ENCODE assay signal across 1 cellular context in the genomic region with DNA sequence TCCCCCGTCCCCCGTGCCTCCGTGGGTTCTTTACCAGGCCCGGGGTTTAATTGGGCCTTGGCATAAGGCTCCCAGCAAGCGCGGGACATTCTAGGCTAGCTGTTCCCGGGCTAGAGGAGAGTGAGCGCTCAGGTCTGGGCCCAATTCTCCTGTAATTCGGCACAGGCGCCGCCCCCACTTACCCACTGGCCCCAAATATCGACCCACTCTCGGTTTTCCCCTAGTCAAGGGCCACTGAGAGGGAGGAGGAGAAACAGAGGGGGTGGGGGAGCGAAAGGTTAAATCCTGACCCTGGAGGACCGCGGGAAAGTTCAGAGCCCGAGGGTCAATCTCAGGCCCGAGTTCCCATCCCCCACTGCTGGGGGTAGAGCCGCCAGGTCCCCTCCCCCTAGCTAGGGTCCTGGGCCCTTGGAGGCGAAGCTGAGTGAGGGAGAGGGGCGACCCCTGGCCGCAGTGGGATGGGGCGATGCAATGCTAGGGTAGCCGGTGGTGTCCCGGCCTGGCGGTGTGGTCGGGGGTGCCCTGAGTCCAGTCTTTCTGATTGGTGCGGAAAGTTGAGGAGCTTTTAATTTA.
TF ChIP-seq lines count a peak whose summit lies in the region.

No MANE protein-coding gene starts in this region.

TF ChIP-seq in liver, 16 proteins besides CTCF, POLR2A, EP300 and RAD21 (continued from another document):
- TF ChIP-seq, protein P1, sequence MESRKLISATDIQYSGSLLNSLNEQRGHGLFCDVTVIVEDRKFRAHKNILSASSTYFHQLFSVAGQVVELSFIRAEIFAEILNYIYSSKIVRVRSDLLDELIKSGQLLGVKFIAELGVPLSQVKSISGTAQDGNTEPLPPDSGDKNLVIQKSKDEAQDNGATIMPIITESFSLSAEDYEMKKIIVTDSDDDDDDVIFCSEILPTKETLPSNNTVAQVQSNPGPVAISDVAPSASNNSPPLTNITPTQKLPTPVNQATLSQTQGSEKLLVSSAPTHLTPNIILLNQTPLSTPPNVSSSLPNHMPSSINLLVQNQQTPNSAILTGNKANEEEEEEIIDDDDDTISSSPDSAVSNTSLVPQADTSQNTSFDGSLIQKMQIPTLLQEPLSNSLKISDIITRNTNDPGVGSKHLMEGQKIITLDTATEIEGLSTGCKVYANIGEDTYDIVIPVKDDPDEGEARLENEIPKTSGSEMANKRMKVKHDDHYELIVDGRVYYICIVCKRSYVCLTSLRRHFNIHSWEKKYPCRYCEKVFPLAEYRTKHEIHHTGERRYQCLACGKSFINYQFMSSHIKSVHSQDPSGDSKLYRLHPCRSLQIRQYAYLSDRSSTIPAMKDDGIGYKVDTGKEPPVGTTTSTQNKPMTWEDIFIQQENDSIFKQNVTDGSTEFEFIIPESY (IDR thresholded peaks at IDR 0.05) = no peak
- TF ChIP-seq TAF1 (conservative IDR thresholded peaks at IDR 0.05) = peak; percentile 92
- peak; percentile 85 for TF ChIP-seq NR2F2 (IDR thresholded peaks at IDR 0.05)
- TF ChIP-seq HNF4A (conservative IDR thresholded peaks at IDR 0.05) = peak; percentile 75 to 83
- TF ChIP-seq SP1 (IDR thresholded peaks at IDR 0.05) = peak; percentile 77
